ENCODE assay signal across 9 cellular contexts in the genomic region with DNA sequence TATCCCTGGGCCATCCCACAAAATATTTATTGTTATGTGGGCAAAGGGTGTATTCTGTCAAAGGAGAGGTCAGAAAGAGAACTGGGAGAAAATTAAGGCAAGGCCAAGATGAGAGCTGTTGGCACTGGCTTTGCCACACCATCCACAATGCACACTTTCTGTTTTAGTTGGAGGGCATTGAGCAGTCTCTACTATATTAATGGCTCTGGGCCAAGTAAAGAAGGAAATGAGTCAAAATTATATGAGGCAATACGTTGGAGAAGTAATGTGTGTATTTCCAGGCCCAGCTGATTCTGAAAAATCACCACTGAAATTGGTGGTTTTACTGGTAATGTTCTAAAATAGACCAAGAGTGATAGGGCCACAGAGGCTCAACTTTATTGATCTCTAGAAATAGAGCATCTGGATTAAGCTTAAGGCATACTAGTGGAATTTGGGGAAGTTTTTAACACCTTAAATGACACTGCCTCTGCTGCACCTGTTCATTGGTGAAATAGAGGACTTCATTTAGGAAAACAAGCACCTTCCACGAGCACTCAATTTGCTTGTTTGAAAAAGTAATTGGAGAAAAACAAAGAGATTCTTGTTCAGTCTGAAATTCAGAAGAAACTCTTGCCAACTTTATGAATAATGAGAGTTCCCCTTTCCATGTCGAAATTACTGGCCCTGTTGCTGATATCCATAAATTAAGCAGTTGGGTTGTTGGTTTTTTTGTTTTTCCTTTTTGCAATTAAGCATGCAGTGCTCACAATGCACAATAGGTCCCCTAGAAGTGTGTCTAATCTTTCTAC.
DNase-seq lines count a peak whose midpoint lies in the region; ATAC-seq, FAIRE-seq and TF ChIP-seq lines count a peak whose summit lies in the region.
"Had no signal": no experiment of that assay in that cellular context is flagged by ENCODE, and none has a peak within 500 bp of the region (broad histone marks: within the 10 kb centered on the region; RNA-seq: fewer than 3 reads in every experiment).

No MANE protein-coding gene starts in this region.

- peak overlapping the region; percentile 52 for H3K4me2 ChIP-seq in keratinocyte (ENCODE audit: control insufficient read depth, extremely low read depth, insufficient read depth, low read depth, low read length)

- H3K4me1 ChIP-seq in keratinocyte (ENCODE audit: control insufficient read depth, extremely low read depth, insufficient read depth, low read length), result peaks cover 29% of the 10 kb centered on the region

- H3K9ac ChIP-seq in keratinocyte (ENCODE audit: control insufficient read depth, extremely low read depth, insufficient read depth, low read length), result no peak overlapping the region

- TF ChIP-seq CTCF in GM12865 (IDR thresholded peaks at IDR 0.05; ENCODE audit: insufficient read depth, low read depth, low read length, missing control alignments) (no peak), keratinocyte (optimal IDR thresholded peaks at IDR 0.05 in 1 of 3, IDR thresholded peaks at IDR 0.05 in 1 of 3, conservative IDR thresholded peaks at IDR 0.05 in 1 of 3; ENCODE audit: extremely low read depth in 1 of 3, insufficient read depth in 2 of 3, low read length in 3 of 3) (no peak)

- H3K9me1 ChIP-seq in keratinocyte (ENCODE audit: control insufficient read depth, extremely low read depth, insufficient read depth, low read length), result no peaks in the 10 kb centered on the region

- H3K4me3 ChIP-seq in GM12865 (ENCODE audit: low read depth, low read length), result no peak overlapping the region
- H3K4me3 ChIP-seq in keratinocyte (ENCODE audit: control insufficient read depth in 2 of 3, extremely low read depth in 1 of 3, insufficient read depth in 2 of 3, low read depth in 1 of 3, low read length in 3 of 3), result peak overlapping the region in 1 of 3 experiments; percentile 12
- H3K4me3 ChIP-seq: skin epidermis had no signal

- peak; percentile 13 for DNase-seq in GM12865 (ENCODE audit: low read depth)
- peak; percentile 11 for DNase-seq in RCC 7860 (ENCODE audit: low spot score)
- no peak for DNase-seq in keratinocyte (ENCODE audit: low read depth, low spot score)
- no peak for DNase-seq in NCI-H82 (lab: John Stamatoyannopoulos, UW)
- no peak for DNase-seq in activated CD4-positive, CD25-positive, alpha-beta regulatory T cell (lab: John Stamatoyannopoulos, UW)
- DNase-seq in GOT3 (lab: John Stamatoyannopoulos, UW), result no peak
- no peak for DNase-seq in HuH-7 (ENCODE audit: low spot score)

- H2AFZ ChIP-seq in keratinocyte (ENCODE audit: control insufficient read depth, low read length), result peak overlapping the region; percentile 29

- no peaks in the 10 kb centered on the region for H3K9me3 ChIP-seq in keratinocyte (ENCODE audit: control insufficient read depth, low read depth, low read length)

- dilution Hi-C loops in keratinocyte (cut with MboI; ENCODE audit: extremely low pct_ligation_motif_present, low sequenced_read_pairs), result no loop called here

- peak; percentile 75 for ATAC-seq in HG03103 (IDR thresholded peaks at IDR 0.05; ENCODE audit: low read depth, unreplicated experiment)

- no peaks in the 10 kb centered on the region for H3K36me3 ChIP-seq in keratinocyte (ENCODE audit: control insufficient read depth in 2 of 2, extremely low read depth in 1 of 2, insufficient read depth in 2 of 2, low read length in 2 of 2)

- no peaks in the 10 kb centered on the region for H3K27me3 ChIP-seq in keratinocyte (ENCODE audit: control insufficient read depth, extremely low read depth, insufficient read depth, low read length)

- no peaks in the 10 kb centered on the region for H4K20me1 ChIP-seq in keratinocyte (ENCODE audit: control insufficient read depth, extremely low read depth, insufficient read depth, low read length)

- peak overlapping the region; percentile 62 for H3K27ac ChIP-seq in keratinocyte (ENCODE audit: control insufficient read depth, insufficient read depth, low read length)

- no peak for FAIRE-seq in RCC 7860 (lab: Jason Lieb, UNC)
- FAIRE-seq in keratinocyte (lab: Jason Lieb, UNC), result peak; percentile 36

- H3K79me2 ChIP-seq in keratinocyte (ENCODE audit: control insufficient read depth, insufficient read depth, low read length), result no peaks in the 10 kb centered on the region

Comparison
In these comparisons a context has a peak if more than half of its experiments do, and no peak if none do; other contexts are left out.
1. DNase-seq: peak in GM12865 (single experiment) and RCC 7860 (single experiment); none in keratinocyte (single experiment), NCI-H82 (single experiment), activated CD4-positive, CD25-positive, alpha-beta regulatory T cell (0 of 4), GOT3 (single experiment) and HuH-7 (single experiment).